In the genomic region with DNA sequence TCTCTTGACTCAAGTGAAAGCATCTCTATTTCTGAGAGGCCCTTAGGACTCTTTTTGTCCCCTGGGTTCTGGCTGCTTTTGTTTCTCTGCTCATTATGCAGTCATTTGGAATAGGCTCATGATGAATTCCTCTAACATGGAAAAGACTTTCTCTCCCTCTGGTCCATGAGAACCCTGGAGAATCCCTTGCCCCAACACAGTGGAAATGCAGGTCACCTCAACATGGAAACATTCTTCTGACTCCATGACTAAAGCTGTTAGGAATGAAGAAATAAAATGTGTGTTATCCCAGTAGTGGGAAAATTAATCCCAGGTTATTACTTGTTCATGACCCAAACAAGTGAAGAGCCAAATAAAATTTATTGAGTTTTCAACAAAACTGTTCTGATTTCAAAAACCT, we compare ENCODE assay signal across 14 cellular contexts.
"Had no signal": no experiment of that assay in that cellular context is flagged by ENCODE, and none has a peak within 500 bp of the region (broad histone marks: within the 10 kb centered on the region; RNA-seq: fewer than 3 reads in every experiment).

No MANE protein-coding gene starts in this region.

- H3K36me3 ChIP-seq: left lung, ovary, tibial nerve had no signal

- H3K27me3 ChIP-seq: left lung, ovary, tibial nerve had no signal

- H3K36me3 Mint-ChIP-seq: activated naive CD4-positive, alpha-beta T cell treated with anti-CD3 and anti-CD28 coated beads, Interleukin-2, amount 10 ng/mL, durations not matched to agents 7 days and 5 days; stimulated activated naive B cell treated with anti-CD40 and anti-IgM and Interleukin-4, amounts not matched to agents 10 μg/mL and 1 μg/mL and 100 μg/mL, for 72 hours had no signal

- H3K4me1 ChIP-seq: left lung, tibial nerve had no signal

- H3K27ac Mint-ChIP-seq: activated naive CD4-positive, alpha-beta T cell treated with anti-CD3 and anti-CD28 coated beads, Interleukin-2, amount 10 ng/mL, durations not matched to agents 7 days and 5 days; activated T-helper 2 cell treated with anti-CD3 and anti-CD28 coated beads, Interferon-gamma antibody, Interleukin-2, Interleukin-4, amounts not matched to agents 10 μg/mL and 5 μg/mL and 100 μg/mL, durations not matched to agents 14 hours and 24 hours and 36 hours; stimulated activated naive B cell treated with anti-CD40 and anti-IgM and Interleukin-4, amounts not matched to agents 10 μg/mL and 1 μg/mL and 100 μg/mL, for 72 hours had no signal

- H3K9me3 Mint-ChIP-seq: activated T-helper 2 cell treated with anti-CD3 and anti-CD28 coated beads, Interferon-gamma antibody, Interleukin-2, Interleukin-4, amounts not matched to agents 10 μg/mL and 5 μg/mL and 100 μg/mL, durations not matched to agents 14 hours and 24 hours and 36 hours had no signal

- H3K4me1 Mint-ChIP-seq: activated naive CD4-positive, alpha-beta T cell treated with anti-CD3 and anti-CD28 coated beads, Interleukin-2, amount 10 ng/mL, durations not matched to agents 7 days and 5 days; stimulated activated naive B cell treated with anti-CD40 and anti-IgM and Interleukin-4, amounts not matched to agents 10 μg/mL and 1 μg/mL and 100 μg/mL, for 72 hours had no signal

- H3K4me3 Mint-ChIP-seq: activated naive CD4-positive, alpha-beta T cell treated with anti-CD3 and anti-CD28 coated beads, Interleukin-2, amount 10 ng/mL, durations not matched to agents 7 days and 5 days; neural crest cell; stimulated activated naive B cell treated with anti-CD40 and anti-IgM and Interleukin-4, amounts not matched to agents 10 μg/mL and 1 μg/mL and 100 μg/mL, for 72 hours had no signal

- DNase-seq: activated CD4-positive, alpha-beta T cell treated with anti-CD3 and anti-CD28 coated beads for 1 hour; activated CD4-positive, alpha-beta T cell treated with anti-CD3 and anti-CD28 coated beads, Interleukin-2, amount 50 U/mL, for 4 hours; activated naive CD4-positive, alpha-beta T cell treated with anti-CD3 and anti-CD28 coated beads, Interleukin-2, amount 10 ng/mL, durations not matched to agents 7 days and 5 days; activated T-cell treated with anti-CD3 and anti-CD28 coated beads, Interleukin-2, amount 50 U/mL, for 1 hour; erythroblast; hippocampal formation; left lung; mammary epithelial cell; ovary; stimulated activated CD4-positive, alpha-beta T cell treated with anti-CD3 and anti-CD28 coated beads, Interleukin-2, amount 100 ng/mL, for 48 hours; stimulated activated naive B cell treated with anti-CD40 and anti-IgM and Interleukin-4, amounts not matched to agents 10 μg/mL and 1 μg/mL and 100 μg/mL, for 72 hours had no signal

- ATAC-seq: left lung; stimulated activated naive B cell treated with anti-CD40 and anti-IgM and Interleukin-4, amounts not matched to agents 10 μg/mL and 1 μg/mL and 100 μg/mL, for 72 hours had no signal

- H3K9me3 ChIP-seq: left lung, ovary, tibial nerve had no signal

- H3K27ac ChIP-seq: left lung, ovary, tibial nerve had no signal

- H3K4me3 ChIP-seq: left lung, ovary, tibial nerve had no signal
